1 cellular context compared by ENCODE assay signal in the genomic region with DNA sequence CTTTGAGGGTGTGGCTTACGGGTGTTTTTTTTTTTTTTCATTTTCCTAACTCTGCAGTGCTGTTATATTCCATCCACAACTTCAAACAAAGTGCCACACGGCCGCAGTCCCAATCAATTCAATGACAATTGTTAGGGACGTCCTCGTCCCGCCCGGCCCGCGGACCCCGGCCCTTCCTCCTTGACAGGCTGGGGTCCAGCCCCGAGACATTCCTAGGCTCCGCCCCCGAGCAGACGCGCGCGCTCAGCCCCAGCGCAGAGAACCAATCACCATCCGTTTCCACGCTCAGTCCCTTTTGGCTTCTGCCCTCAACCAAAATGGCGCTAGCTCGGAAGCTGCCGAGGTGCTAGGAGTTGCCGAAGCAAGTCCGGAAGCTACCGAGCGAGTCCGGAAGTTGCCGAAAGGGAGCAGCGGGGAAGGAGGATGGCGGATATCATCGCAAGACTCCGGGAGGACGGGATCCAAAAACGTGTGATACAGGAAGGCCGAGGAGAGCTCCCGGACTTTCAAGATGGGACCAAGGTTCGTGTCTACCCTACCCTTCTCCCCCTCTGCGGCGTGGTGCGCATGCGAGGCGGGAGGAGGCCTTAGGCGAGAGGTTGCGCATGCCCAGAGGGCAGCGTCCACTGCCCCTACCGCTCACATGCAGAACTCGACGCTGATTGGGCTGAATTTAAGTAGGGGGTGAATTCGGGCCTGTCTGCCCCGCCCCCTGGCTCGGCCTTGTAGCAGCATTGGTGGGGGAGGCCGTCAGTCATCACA.
A peak's percentile ranks its signal among the peaks of the same experiment; 100 is the strongest.
TF ChIP-seq lines count a peak whose summit lies in the region.

Gene AIP (plus strand): TSS at position 291 of the 762 bp plus-strand sequence. CDS start 133 bp downstream, at position 424.

TF ChIP-seq in K562, 482 proteins besides CTCF, POLR2A, EP300 and RAD21 (continued from another document and continues in another):
- TF ChIP-seq, protein P1, sequence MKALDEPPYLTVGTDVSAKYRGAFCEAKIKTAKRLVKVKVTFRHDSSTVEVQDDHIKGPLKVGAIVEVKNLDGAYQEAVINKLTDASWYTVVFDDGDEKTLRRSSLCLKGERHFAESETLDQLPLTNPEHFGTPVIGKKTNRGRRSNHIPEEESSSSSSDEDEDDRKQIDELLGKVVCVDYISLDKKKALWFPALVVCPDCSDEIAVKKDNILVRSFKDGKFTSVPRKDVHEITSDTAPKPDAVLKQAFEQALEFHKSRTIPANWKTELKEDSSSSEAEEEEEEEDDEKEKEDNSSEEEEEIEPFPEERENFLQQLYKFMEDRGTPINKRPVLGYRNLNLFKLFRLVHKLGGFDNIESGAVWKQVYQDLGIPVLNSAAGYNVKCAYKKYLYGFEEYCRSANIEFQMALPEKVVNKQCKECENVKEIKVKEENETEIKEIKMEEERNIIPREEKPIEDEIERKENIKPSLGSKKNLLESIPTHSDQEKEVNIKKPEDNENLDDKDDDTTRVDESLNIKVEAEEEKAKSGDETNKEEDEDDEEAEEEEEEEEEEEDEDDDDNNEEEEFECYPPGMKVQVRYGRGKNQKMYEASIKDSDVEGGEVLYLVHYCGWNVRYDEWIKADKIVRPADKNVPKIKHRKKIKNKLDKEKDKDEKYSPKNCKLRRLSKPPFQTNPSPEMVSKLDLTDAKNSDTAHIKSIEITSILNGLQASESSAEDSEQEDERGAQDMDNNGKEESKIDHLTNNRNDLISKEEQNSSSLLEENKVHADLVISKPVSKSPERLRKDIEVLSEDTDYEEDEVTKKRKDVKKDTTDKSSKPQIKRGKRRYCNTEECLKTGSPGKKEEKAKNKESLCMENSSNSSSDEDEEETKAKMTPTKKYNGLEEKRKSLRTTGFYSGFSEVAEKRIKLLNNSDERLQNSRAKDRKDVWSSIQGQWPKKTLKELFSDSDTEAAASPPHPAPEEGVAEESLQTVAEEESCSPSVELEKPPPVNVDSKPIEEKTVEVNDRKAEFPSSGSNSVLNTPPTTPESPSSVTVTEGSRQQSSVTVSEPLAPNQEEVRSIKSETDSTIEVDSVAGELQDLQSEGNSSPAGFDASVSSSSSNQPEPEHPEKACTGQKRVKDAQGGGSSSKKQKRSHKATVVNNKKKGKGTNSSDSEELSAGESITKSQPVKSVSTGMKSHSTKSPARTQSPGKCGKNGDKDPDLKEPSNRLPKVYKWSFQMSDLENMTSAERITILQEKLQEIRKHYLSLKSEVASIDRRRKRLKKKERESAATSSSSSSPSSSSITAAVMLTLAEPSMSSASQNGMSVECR (CRISPR knock-in tag; IDR thresholded peaks at IDR 0.05) = peak; percentile 98
- TF ChIP-seq FOXK1 (CRISPR knock-in tag; IDR thresholded peaks at IDR 0.05; ENCODE audit: borderline replicate concordance) (peak; percentile 100), ZNF584 (CRISPR knock-in tag; IDR thresholded peaks at IDR 0.05; ENCODE audit: low read depth) (no peak), FOXA1 (IDR thresholded peaks at IDR 0.05; ENCODE audit: borderline replicate concordance) (no peak), GTF2A2 (tag; IDR thresholded peaks at IDR 0.05) (no peak), RBM17 (IDR thresholded peaks at IDR 0.05; ENCODE audit: borderline replicate concordance, low read depth, low read length) (no peak), TRIM24 (IDR thresholded peaks at IDR 0.05) (no peak), VEZF1 (CRISPR knock-in tag; IDR thresholded peaks at IDR 0.05) (peak; percentile 81), FUS (optimal IDR thresholded peaks at IDR 0.05; ENCODE audit: low read depth, low read length) (no peak), SUPT5H (IDR thresholded peaks at IDR 0.05) (peak; percentile 74), ZNF408 (CRISPR knock-in tag; IDR thresholded peaks at IDR 0.05; ENCODE audit: low read depth) (no peak), ZNF165 (CRISPR knock-in tag; IDR thresholded peaks at IDR 0.05; ENCODE audit: borderline replicate concordance) (no peak), RB1 (IDR thresholded peaks at IDR 0.05; ENCODE audit: low read depth) (no peak; the same call in 1 of the 2 replicates), ERF (CRISPR knock-in tag; IDR thresholded peaks at IDR 0.05) (no peak), ETV6 (IDR thresholded peaks at IDR 0.05; ENCODE audit: borderline replicate concordance in 1 of 2, low read depth in 2 of 2, low read length in 1 of 2) (no peak), ETV6 (CRISPR knock-in tag; IDR thresholded peaks at IDR 0.05; ENCODE audit: borderline replicate concordance) (peak; percentile 97; the same call in 1 of the 2 replicates), TBL1XR1 (IDR thresholded peaks at IDR 0.05; ENCODE audit: low read length in 2 of 2) (peak; percentile 26 to 43; a peak in 1 of 4 replicates), ATF4 (CRISPR knock-in tag; IDR thresholded peaks at IDR 0.05) (no peak), MNT (conservative IDR thresholded peaks at IDR 0.05) (peak in 1 of 2 experiments; percentile 45; a peak in 1 of 4 replicates), KLF1 (tag; IDR thresholded peaks at IDR 0.05) (no peak), ATF7 (IDR thresholded peaks at IDR 0.05) (peak; percentile 77; the same call in 1 of the 2 replicates), ZNF589 (CRISPR knock-in tag; IDR thresholded peaks at IDR 0.05; ENCODE audit: low read depth) (no peak), XRCC4 (IDR thresholded peaks at IDR 0.05; ENCODE audit: extremely low read depth, insufficient read depth, insufficient read length) (no peak), HOMEZ (CRISPR knock-in tag; IDR thresholded peaks at IDR 0.05) (no peak), MEF2D (tag; conservative IDR thresholded peaks at IDR 0.05; ENCODE audit: low read depth) (no peak), ZNF212 (CRISPR knock-in tag; IDR thresholded peaks at IDR 0.05) (no peak), MIER1 (IDR thresholded peaks at IDR 0.05; ENCODE audit: low read depth) (no peak), PHB (CRISPR knock-in tag; IDR thresholded peaks at IDR 0.05) (no peak), USF1 (CRISPR knock-in tag; IDR thresholded peaks at IDR 0.05) (peak; percentile 75), ZBTB7A (IDR thresholded peaks at IDR 0.05; ENCODE audit: borderline replicate concordance, control insufficient read depth, low read depth, low read length) (peak; percentile 77), KLF6 (CRISPR knock-in tag; IDR thresholded peaks at IDR 0.05; ENCODE audit: borderline replicate concordance) (no peak; the same call in 1 of the 2 replicates), MBD2 (IDR thresholded peaks at IDR 0.05; ENCODE audit: borderline replicate concordance, low read depth) (peak; percentile 62; the same call in 1 of the 2 replicates), MXD1 (CRISPR knock-in tag; IDR thresholded peaks at IDR 0.05; ENCODE audit: borderline replicate concordance, poor library complexity, severe bottlenecking) (no peak), U2AF1 (optimal IDR thresholded peaks at IDR 0.05; ENCODE audit: low read depth, low read length) (no peak), YBX1 (IDR thresholded peaks at IDR 0.05) (no peak), BRD9 (IDR thresholded peaks at IDR 0.05; ENCODE audit: low read depth, partially characterized antibody) (no peak), CREBBP (IDR thresholded peaks at IDR 0.05; ENCODE audit: low read depth, low read length) (no peak), CUX1 (CRISPR knock-in tag; IDR thresholded peaks at IDR 0.05) (no peak), L3MBTL2 (IDR thresholded peaks at IDR 0.05) (peak; percentile 100)
- TF ChIP-seq, protein P2, sequence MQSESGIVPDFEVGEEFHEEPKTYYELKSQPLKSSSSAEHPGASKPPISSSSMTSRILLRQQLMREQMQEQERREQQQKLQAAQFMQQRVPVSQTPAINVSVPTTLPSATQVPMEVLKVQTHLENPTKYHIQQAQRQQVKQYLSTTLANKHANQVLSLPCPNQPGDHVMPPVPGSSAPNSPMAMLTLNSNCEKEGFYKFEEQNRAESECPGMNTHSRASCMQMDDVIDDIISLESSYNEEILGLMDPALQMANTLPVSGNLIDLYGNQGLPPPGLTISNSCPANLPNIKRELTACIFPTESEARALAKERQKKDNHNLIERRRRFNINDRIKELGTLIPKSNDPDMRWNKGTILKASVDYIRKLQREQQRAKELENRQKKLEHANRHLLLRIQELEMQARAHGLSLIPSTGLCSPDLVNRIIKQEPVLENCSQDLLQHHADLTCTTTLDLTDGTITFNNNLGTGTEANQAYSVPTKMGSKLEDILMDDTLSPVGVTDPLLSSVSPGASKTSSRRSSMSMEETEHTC (IDR thresholded peaks at IDR 0.05) = no peak
